In genomic region chr17:77374170-77374936, GRCh38 we compare ENCODE assay signal across 8 cellular contexts.
A peak's percentile ranks its signal among the peaks of the same experiment; 100 is the strongest.
DNase-seq lines count a peak whose midpoint lies in the region; ATAC-seq and TF ChIP-seq lines count a peak whose summit lies in the region.

No MANE protein-coding gene starts in this region.

- H3K36me3 ChIP-seq in MM.1S (replicated peaks; ENCODE audit: insufficient read depth, low read length): no peaks in the 10 kb centered on the region
- H3K36me3 ChIP-seq in liver (ENCODE audit: control insufficient read depth in 4 of 4, insufficient read depth in 3 of 4, low read depth in 1 of 4, low read length in 3 of 4): no peaks in the 10 kb centered on the region

- ATAC-seq in GM18502 (IDR thresholded peaks at IDR 0.05; ENCODE audit: poor library complexity, unreplicated experiment) (no peak), GM21526 (IDR thresholded peaks at IDR 0.05; ENCODE audit: low FRiP score, unreplicated experiment) (no peak)

- no peak overlapping the region for H3K27ac ChIP-seq in MM.1S (ENCODE audit: low read length)
- peak overlapping the region in 57 of 59 donors; percentile 23 to 96 (median 87) for H3K27ac ChIP-seq in dorsolateral prefrontal cortex
- H3K27ac ChIP-seq in liver (ENCODE audit: low read depth in 1 of 2, low read length in 2 of 2): peak overlapping the region; percentile 83 to 87

- TF ChIP-seq CTCF in MM.1S (IDR thresholded peaks at IDR 0.05; ENCODE audit: low read length): no peak
- TF ChIP-seq CTCF in dorsolateral prefrontal cortex (IDR thresholded peaks at IDR 0.05 in 54 of 56, conservative IDR thresholded peaks at IDR 0.05 in 2 of 56; ENCODE audit: low read depth in 1 of 56, partially characterized antibody in 56 of 56): peak in 17 of 56 donors; percentile 3 to 37 (median 16)
- TF ChIP-seq CTCF in liver (IDR thresholded peaks at IDR 0.05; ENCODE audit: low read depth, low read length, missing input control): no peak

- no peaks in the 10 kb centered on the region for H3K9me3 ChIP-seq in MM.1S (replicated peaks; ENCODE audit: insufficient read depth, low read length)
- no peaks in the 10 kb centered on the region for H3K9me3 ChIP-seq in liver (ENCODE audit: control insufficient read depth in 4 of 4, low read length in 3 of 4)

- H3K4me3 ChIP-seq in MM.1S (ENCODE audit: low read length) (no peak overlapping the region), dorsolateral prefrontal cortex (peak overlapping the region; percentile 48 to 85 (median 75)), liver (ENCODE audit: low read depth in 1 of 3, low read length in 3 of 3) (peak overlapping the region; percentile 52 to 70 (median 58))

- peak in 1 of 2 donors; percentile 64 for TF ChIP-seq RAD21 in liver (IDR thresholded peaks at IDR 0.05)

- no peaks in the 10 kb centered on the region for H3K9me2 ChIP-seq in MM.1S (replicated peaks; ENCODE audit: insufficient read depth, low read length)

- H3K9ac ChIP-seq in MM.1S (ENCODE audit: low read length) (no peak overlapping the region), liver (ENCODE audit: low read depth in 1 of 2, low read length in 2 of 2) (peak overlapping the region in 1 of 2 donors; percentile 33)

- H3K4me1 ChIP-seq in MM.1S (ENCODE audit: low read length) (peaks cover 36% of the 10 kb centered on the region), liver (ENCODE audit: control insufficient read depth in 4 of 4, insufficient read depth in 4 of 4, low read length in 3 of 4) (peaks cover 40 to 85% (median 67%) of the 10 kb centered on the region in 4 donors)

- peak; percentile 74 for DNase-seq in DMS 273 treated with DMSO at 0.1 percent for 48 hours (lab: John Stamatoyannopoulos, UW)
- no peak for DNase-seq in MM.1S
- peak; percentile 77 to 81 for DNase-seq in activated CD4-positive, alpha-beta T cell treated with anti-CD3 and anti-CD28 coated beads, Interleukin-2, amount 50 U/mL, for 48 hours
- peak in 7 of 10 donors; percentile 53 to 81 (median 74) for DNase-seq in dorsolateral prefrontal cortex
- peak; percentile 60 to 63 for DNase-seq in stimulated activated CD4-positive, alpha-beta T cell treated with anti-CD3 and anti-CD28 coated beads, Interleukin-2, amount 100 ng/mL, for 48 hours

- H3K4me2 ChIP-seq in MM.1S (ENCODE audit: low read depth, low read length): peak overlapping the region; percentile 62; the same call in 1 of the 2 replicates

- H2AFZ ChIP-seq in MM.1S (ENCODE audit: low read length): no peak overlapping the region

- intact Hi-C loops in dorsolateral prefrontal cortex (cut with DNase I): no loop called here

- peaks cover 93% of the 10 kb centered on the region for H3K79me2 ChIP-seq in MM.1S (ENCODE audit: low read length)

- no peaks in the 10 kb centered on the region for H3K27me3 ChIP-seq in MM.1S (replicated peaks; ENCODE audit: insufficient read depth, low read length)
- H3K27me3 ChIP-seq in dorsolateral prefrontal cortex: no peaks in the 10 kb centered on the region
- H3K27me3 ChIP-seq in liver (ENCODE audit: control insufficient read depth in 4 of 4, insufficient read depth in 4 of 4, low read length in 3 of 4): no peaks in the 10 kb centered on the region

- H3F3A ChIP-seq in MM.1S (ENCODE audit: insufficient read depth, low read length): peaks cover 31% of the 10 kb centered on the region

- H4K20me1 ChIP-seq in MM.1S (ENCODE audit: insufficient read depth, low read length): no peaks in the 10 kb centered on the region

- 15% methylated on average over 34 of the region's 34 CpGs for WGBS in liver

TF ChIP-seq in liver, 16 proteins besides CTCF, POLR2A, EP300 and RAD21:
- TF ChIP-seq REST (IDR thresholded peaks at IDR 0.05) (no peak), JUND (IDR thresholded peaks at IDR 0.05) (no peak), FOXA2 (IDR thresholded peaks at IDR 0.05) (no peak), ZBTB33 (IDR thresholded peaks at IDR 0.05) (peak; percentile 9), EGR1 (IDR thresholded peaks at IDR 0.05; ENCODE audit: low read depth in 2 of 2) (no peak), HNF4A (conservative IDR thresholded peaks at IDR 0.05) (no peak), HNF4G (IDR thresholded peaks at IDR 0.05) (no peak), NR2F2 (IDR thresholded peaks at IDR 0.05) (no peak), YY1 (IDR thresholded peaks at IDR 0.05) (peak; percentile 79), GABPA (IDR thresholded peaks at IDR 0.05 in 1 of 2, conservative IDR thresholded peaks at IDR 0.05 in 1 of 2) (no peak), ATF3 (IDR thresholded peaks at IDR 0.05) (no peak), TAF1 (conservative IDR thresholded peaks at IDR 0.05) (no peak), FOXA1 (IDR thresholded peaks at IDR 0.05) (no peak), RXRA (IDR thresholded peaks at IDR 0.05) (peak; percentile 46 to 49), SP1 (IDR thresholded peaks at IDR 0.05) (peak; percentile 62)
- TF ChIP-seq, protein P1, sequence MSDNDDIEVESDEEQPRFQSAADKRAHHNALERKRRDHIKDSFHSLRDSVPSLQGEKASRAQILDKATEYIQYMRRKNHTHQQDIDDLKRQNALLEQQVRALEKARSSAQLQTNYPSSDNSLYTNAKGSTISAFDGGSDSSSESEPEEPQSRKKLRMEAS (IDR thresholded peaks at IDR 0.05): no peak
